In genomic region chr6:96116674-96117073, GRCh38 we compare ENCODE assay signal across 2 cellular contexts.
A peak's percentile ranks its signal among the peaks of the same experiment; 100 is the strongest.
TF ChIP-seq lines count a peak whose summit lies in the region.

No MANE protein-coding gene starts in this region.

TF ChIP-seq in K562, 482 proteins besides CTCF, POLR2A, EP300 and RAD21:
- TF ChIP-seq REST (CRISPR knock-in tag; IDR thresholded peaks at IDR 0.05; ENCODE audit: low read depth) (peak; percentile 84), EHMT2 (IDR thresholded peaks at IDR 0.05) (peak; percentile 78), MIER1 (IDR thresholded peaks at IDR 0.05; ENCODE audit: low read depth) (peak; percentile 64; the same call in 1 of the 2 replicates), DPF2 (IDR thresholded peaks at IDR 0.05) (no peak)

TF ChIP-seq in WTC11, 78 proteins besides CTCF, POLR2A, EP300 and RAD21 (continued from another document):
- TF ChIP-seq ZNF671 (CRISPR knock-in tag; IDR thresholded peaks at IDR 0.05), result no peak
- no peak for TF ChIP-seq E2F5 (CRISPR knock-in tag; IDR thresholded peaks at IDR 0.05)
- no peak for TF ChIP-seq ZNF121 (CRISPR knock-in tag; IDR thresholded peaks at IDR 0.05)
- no peak for TF ChIP-seq MLX (CRISPR knock-in tag; IDR thresholded peaks at IDR 0.05)
- TF ChIP-seq ZNF138 (CRISPR knock-in tag; conservative IDR thresholded peaks at IDR 0.05), result no peak
TF ChIP-seq in WTC11: peak in this region for 0.
